8 cellular contexts compared by ENCODE assay signal in genomic region chr5:33538201-33538600, GRCh38.
"Had no signal": no experiment of that assay in that cellular context is flagged by ENCODE, and none has a peak within 500 bp of the region (broad histone marks: within the 10 kb centered on the region; RNA-seq: fewer than 3 reads in every experiment).

No MANE protein-coding gene starts in this region.

- H3K9me3 Mint-ChIP-seq: GM23338, H9 had no signal

- H3K4me3 ChIP-seq: GM23338 had no signal

- H3K27ac Mint-ChIP-seq: GM23338, H9, IgD-negative memory B cell had no signal

- DNase-seq: H9, HCEC 1CT, KBM-7 had no signal

- H3K4me3 Mint-ChIP-seq: GM23338, H9, IgD-negative memory B cell had no signal

- H3K36me3 Mint-ChIP-seq: IgD-negative memory B cell had no signal

- H3K4me1 Mint-ChIP-seq: GM23338, IgD-negative memory B cell had no signal

- FAIRE-seq: H1, H54, HepG2 had no signal
